1 cellular context compared by ENCODE assay signal in the genomic region with DNA sequence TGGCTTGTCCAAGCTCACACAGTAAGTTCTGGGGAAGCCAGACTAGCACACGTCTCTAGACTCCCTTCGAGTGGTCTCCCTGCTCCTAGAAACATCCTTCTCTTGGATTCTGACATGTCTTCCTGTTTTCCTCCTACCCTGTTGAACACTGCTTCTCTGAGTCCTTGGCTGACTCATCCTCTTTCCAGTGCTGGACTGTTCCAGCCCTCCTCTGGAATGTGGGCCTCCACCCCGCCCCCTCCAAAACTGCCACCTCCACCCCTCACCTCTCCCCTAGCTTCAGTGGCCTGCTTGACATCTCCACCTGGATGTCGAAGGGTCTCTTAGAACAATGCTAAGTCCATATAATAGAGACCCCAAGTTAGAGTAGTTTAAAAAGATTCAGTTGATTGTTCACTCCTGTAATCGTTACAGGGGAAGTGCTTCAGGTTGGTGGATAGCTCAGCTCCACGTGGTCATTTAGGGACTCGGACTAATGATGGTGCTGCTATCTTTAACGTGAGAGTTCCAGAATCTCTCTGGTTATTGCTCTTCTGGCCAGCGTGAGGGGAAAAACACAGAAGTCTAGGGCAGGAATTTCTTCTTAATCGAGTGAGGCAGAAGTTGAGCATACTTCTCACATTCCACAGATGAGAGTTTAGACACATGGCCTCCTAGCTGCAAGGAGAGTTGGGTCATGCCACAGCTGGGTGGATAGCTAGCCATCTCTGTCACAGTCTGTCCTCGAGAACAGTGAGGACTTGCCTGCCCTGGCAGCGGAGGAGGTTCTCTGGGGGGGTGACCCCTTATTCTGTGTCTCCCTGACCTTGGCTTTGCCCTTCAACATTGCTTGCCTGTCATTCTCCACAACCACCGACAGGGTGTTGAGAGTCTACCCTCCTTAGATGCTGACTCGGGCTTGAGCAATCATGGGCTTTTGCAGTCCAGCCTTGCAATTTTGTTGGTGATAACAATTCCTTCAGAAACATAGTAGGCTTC.
TF ChIP-seq lines count a peak whose summit lies in the region.

No MANE protein-coding gene starts in this region.

TF ChIP-seq in K562, 482 proteins besides CTCF, POLR2A, EP300 and RAD21 (continued from another document):
- TF ChIP-seq ZNF398 (CRISPR knock-in tag; IDR thresholded peaks at IDR 0.05) = no peak
- TF ChIP-seq NR2F6 (CRISPR knock-in tag; IDR thresholded peaks at IDR 0.05) = no peak
- TF ChIP-seq ATF3 (IDR thresholded peaks at IDR 0.05) = peak; percentile 52
- TF ChIP-seq ATF3 (CRISPR knock-in tag; conservative IDR thresholded peaks at IDR 0.05) = no peak
- 0 out of 2 replicates have a peak, but pooled peaks have one; percentile 13 for TF ChIP-seq MEF2D (tag; conservative IDR thresholded peaks at IDR 0.05; ENCODE audit: low read depth)
- TF ChIP-seq USF1 (CRISPR knock-in tag; IDR thresholded peaks at IDR 0.05) = peak; percentile 44; the same call in 1 of the 2 replicates
- peak; percentile 95 for TF ChIP-seq ESRRA (IDR thresholded peaks at IDR 0.05; ENCODE audit: borderline replicate concordance, low read depth)
- TF ChIP-seq L3MBTL2 (IDR thresholded peaks at IDR 0.05) = peak; percentile 62
- TF ChIP-seq MAFK (IDR thresholded peaks at IDR 0.05; ENCODE audit: low read length) = 0 out of 2 replicates have a peak, but pooled peaks have one; percentile 13
- no peak for TF ChIP-seq ZNF431 (CRISPR knock-in tag; IDR thresholded peaks at IDR 0.05)
- peak; percentile 32; the same call in 1 of the 2 replicates for TF ChIP-seq ZNF316 (IDR thresholded peaks at IDR 0.05)
- TF ChIP-seq, protein P1, sequence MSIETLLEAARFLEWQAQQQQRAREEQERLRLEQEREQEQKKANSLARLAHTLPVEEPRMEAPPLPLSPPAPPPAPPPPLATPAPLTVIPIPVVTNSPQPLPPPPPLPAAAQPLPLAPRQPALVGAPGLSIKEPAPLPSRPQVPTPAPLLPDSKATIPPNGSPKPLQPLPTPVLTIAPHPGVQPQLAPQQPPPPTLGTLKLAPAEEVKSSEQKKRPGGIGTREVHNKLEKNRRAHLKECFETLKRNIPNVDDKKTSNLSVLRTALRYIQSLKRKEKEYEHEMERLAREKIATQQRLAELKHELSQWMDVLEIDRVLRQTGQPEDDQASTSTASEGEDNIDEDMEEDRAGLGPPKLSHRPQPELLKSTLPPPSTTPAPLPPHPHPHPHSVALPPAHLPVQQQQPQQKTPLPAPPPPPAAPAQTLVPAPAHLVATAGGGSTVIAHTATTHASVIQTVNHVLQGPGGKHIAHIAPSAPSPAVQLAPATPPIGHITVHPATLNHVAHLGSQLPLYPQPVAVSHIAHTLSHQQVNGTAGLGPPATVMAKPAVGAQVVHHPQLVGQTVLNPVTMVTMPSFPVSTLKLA (conservative IDR thresholded peaks at IDR 0.05) = 0 out of 4 replicates have a peak, but pooled peaks have one; percentile 16 to 17
- TF ChIP-seq, protein P2, sequence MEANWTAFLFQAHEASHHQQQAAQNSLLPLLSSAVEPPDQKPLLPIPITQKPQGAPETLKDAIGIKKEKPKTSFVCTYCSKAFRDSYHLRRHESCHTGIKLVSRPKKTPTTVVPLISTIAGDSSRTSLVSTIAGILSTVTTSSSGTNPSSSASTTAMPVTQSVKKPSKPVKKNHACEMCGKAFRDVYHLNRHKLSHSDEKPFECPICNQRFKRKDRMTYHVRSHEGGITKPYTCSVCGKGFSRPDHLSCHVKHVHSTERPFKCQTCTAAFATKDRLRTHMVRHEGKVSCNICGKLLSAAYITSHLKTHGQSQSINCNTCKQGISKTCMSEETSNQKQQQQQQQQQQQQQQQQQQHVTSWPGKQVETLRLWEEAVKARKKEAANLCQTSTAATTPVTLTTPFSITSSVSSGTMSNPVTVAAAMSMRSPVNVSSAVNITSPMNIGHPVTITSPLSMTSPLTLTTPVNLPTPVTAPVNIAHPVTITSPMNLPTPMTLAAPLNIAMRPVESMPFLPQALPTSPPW (CRISPR knock-in tag; IDR thresholded peaks at IDR 0.05) = peak; percentile 16; the same call in 1 of the 2 replicates
- peak; percentile 55; the same call in 1 of the 2 replicates for TF ChIP-seq JUND (IDR thresholded peaks at IDR 0.05; ENCODE audit: borderline replicate concordance, low read depth, low read length)
- TF ChIP-seq JUND (tag; IDR thresholded peaks at IDR 0.05; ENCODE audit: borderline replicate concordance, low read depth, low read length) = peak; percentile 15; the same call in 1 of the 3 replicates
